9 cellular contexts compared by ENCODE assay signal in genomic region chr1:117664314-117664713, GRCh38.
A peak's percentile ranks its signal among the peaks of the same experiment; 100 is the strongest.
DNase-seq lines count a peak whose midpoint lies in the region; ATAC-seq lines count a peak whose summit lies in the region.
"Had no signal": no experiment of that assay in that cellular context is flagged by ENCODE, and none has a peak within 500 bp of the region (broad histone marks: within the 10 kb centered on the region; RNA-seq: fewer than 3 reads in every experiment).

No MANE protein-coding gene starts in this region.

- DNase-seq in activated effector memory CD4-positive, alpha-beta T cell treated with anti-CD3 and anti-CD28 coated beads, Interleukin-2, amount 50 U/mL, for 16 hours: peak; percentile 76
- no peak for DNase-seq in activated effector memory CD4-positive, alpha-beta T cell treated with Interleukin-2 at 50 U/mL for 16 hours
- peak; percentile 37 for DNase-seq in activated CD8-positive, alpha-beta memory T cell treated with anti-CD3 and anti-CD28 coated beads, Interleukin-2, amount 50 U/mL, for 4 hours
- peak; percentile 25 for DNase-seq in stimulated activated CD8-positive, alpha-beta memory T cell treated with anti-CD3 and anti-CD28 coated beads, Interleukin-15, amount 100 ng/mL, for 1 hour (ENCODE audit: low read depth)
- DNase-seq in AG08395 (ENCODE audit: low spot score): no peak
- DNase-seq in HK-2 (ENCODE audit: unreplicated experiment): no peak
- DNase-seq in cerebellar cortex (ENCODE audit: low spot score): no peak
- DNase-seq: heart left ventricle had no signal

- peak; percentile 98 for ATAC-seq in HG03439 (IDR thresholded peaks at IDR 0.05; ENCODE audit: unreplicated experiment)

Comparison
In these comparisons a context has a peak if more than half of its experiments do, and no peak if none do; other contexts are left out.
1. DNase-seq: peak in activated effector memory CD4-positive, alpha-beta T cell treated with anti-CD3 and anti-CD28 coated beads, Interleukin-2, amount 50 U/mL, for 16 hours (single experiment), activated CD8-positive, alpha-beta memory T cell treated with anti-CD3 and anti-CD28 coated beads, Interleukin-2, amount 50 U/mL, for 4 hours (single experiment) and stimulated activated CD8-positive, alpha-beta memory T cell treated with anti-CD3 and anti-CD28 coated beads, Interleukin-15, amount 100 ng/mL, for 1 hour (single experiment); none in activated effector memory CD4-positive, alpha-beta T cell treated with Interleukin-2 at 50 U/mL for 16 hours (single experiment), AG08395 (single experiment), HK-2 (single experiment) and cerebellar cortex (single experiment).